In the genomic region with DNA sequence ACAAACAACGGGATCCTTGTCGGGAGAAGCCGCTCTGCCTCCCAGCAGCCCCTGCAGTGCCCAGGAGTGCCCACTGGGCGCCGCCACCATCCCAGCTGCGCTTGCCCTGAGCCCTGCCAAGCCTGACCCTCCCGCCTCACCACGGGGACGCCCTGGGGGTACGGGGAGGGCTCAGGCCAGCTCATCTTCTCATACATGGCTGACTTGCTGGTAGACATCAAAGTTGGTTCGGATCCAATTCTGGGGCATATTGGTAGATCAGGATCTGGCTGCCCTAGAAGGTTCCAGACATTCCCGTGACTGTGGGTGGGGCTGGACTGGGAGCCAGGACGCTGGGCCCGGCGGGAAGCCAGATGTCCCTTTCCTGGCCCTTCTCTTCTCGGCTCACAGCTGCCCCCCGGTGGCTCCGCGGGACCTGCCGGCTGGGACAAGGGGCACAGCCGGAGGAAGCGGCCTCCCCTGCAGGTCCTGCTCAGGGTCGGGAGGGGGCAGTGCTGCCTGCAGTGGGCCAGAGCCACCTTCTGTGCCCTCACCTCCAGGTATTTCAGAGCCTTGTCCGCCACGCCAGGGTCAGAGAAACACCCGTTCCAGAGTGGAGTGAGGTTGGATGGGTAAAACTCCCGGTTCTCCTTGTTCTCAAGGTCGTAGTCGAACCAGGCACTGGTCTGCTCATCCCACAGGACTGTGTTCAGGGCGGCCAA, we compare ENCODE assay signal across 9 cellular contexts. TPM values are rescaled to one million over a fixed set of nuclear protein-coding genes. Genes with fewer than 3 reads are reported as not detected.
DNase-seq lines count a peak whose midpoint lies in the region; ATAC-seq and TF ChIP-seq lines count a peak whose summit lies in the region.
"Had no signal": no experiment of that assay in that cellular context is flagged by ENCODE, and none has a peak within 500 bp of the region (broad histone marks: within the 10 kb centered on the region; RNA-seq: fewer than 3 reads in every experiment).

No MANE protein-coding gene starts in this region.

- H3K4me3 Mint-ChIP-seq in Caco-2 (ENCODE audit: unreplicated experiment) = peak overlapping the region; percentile 74

- H3K27ac ChIP-seq in IMR-90 (ENCODE audit: insufficient read depth, low read length) = peak overlapping the region; percentile 39
- H3K27ac ChIP-seq in esophagus muscularis mucosa (replicated peaks in 1 of 4) = peak overlapping the region; percentile 70 to 82 (median 75)
- H3K27ac ChIP-seq in muscle layer of duodenum (ENCODE audit: low read length) = peak overlapping the region; percentile 83

- no peak for TF ChIP-seq EP300 in esophagus muscularis mucosa (IDR thresholded peaks at IDR 0.05)

- H3K56ac ChIP-seq in IMR-90 (ENCODE audit: extremely low read depth, insufficient read depth, low read length) = peak overlapping the region; percentile 40; the same call in 1 of the 2 replicates

- TF ChIP-seq CTCF in Caco-2 (IDR thresholded peaks at IDR 0.05; ENCODE audit: insufficient read depth in 1 of 2, low read depth in 1 of 2, low read length in 1 of 2, severe bottlenecking in 1 of 2, unreplicated experiment in 1 of 2) (peak; percentile 88 to 100), IMR-90 (conservative IDR thresholded peaks at IDR 0.05; ENCODE audit: low read depth, low read length) (peak; percentile 91), esophagus muscularis mucosa (IDR thresholded peaks at IDR 0.05) (peak; percentile 61 to 82 (median 79))

- peak overlapping the region; percentile 86 for H2BK20ac ChIP-seq in IMR-90 (ENCODE audit: low read depth, low read length)

- H3K4me2 ChIP-seq in IMR-90 (ENCODE audit: low read depth, low read length) = peak overlapping the region; percentile 92

- 0 out of 2 replicates have a peak overlapping the region, but pooled peaks have one; percentile 14 for H2AK5ac ChIP-seq in IMR-90 (ENCODE audit: low read depth, low read length)

- H3K9me3 ChIP-seq in Caco-2 (no peaks in the 10 kb centered on the region), IMR-90 (ENCODE audit: control insufficient read depth, insufficient read depth, low read length) (no peaks in the 10 kb centered on the region), esophagus muscularis mucosa (no peaks in the 10 kb centered on the region), muscle layer of duodenum (ENCODE audit: control insufficient read depth in 1 of 2, low read length in 2 of 2) (no peaks in the 10 kb centered on the region)

- peak overlapping the region; percentile 46 to 91; a peak in 3 of 4 replicates for H4K8ac ChIP-seq in IMR-90 (ENCODE audit: low read depth in 2 of 2, low read length in 2 of 2)

- peak overlapping the region; percentile 74 for H3K23ac ChIP-seq in IMR-90 (ENCODE audit: low read depth, low read length)

- H3K18ac ChIP-seq in IMR-90 (ENCODE audit: low read depth, low read length) = peak overlapping the region; percentile 42

- peak overlapping the region; percentile 90 for H4K91ac ChIP-seq in IMR-90 (ENCODE audit: insufficient read depth, low read depth, low read length)

- H3K36me3 ChIP-seq in Caco-2 (ENCODE audit: control insufficient read depth, insufficient read depth, low read length) (no peaks in the 10 kb centered on the region), IMR-90 (ENCODE audit: control insufficient read depth, insufficient read depth, low read length) (no peaks in the 10 kb centered on the region), esophagus muscularis mucosa (no peaks in the 10 kb centered on the region), muscle layer of duodenum (ENCODE audit: control insufficient read depth in 1 of 2, insufficient read depth in 2 of 2, low read length in 2 of 2) (no peaks in the 10 kb centered on the region)

- no peaks in the 10 kb centered on the region for H3K79me1 ChIP-seq in IMR-90 (ENCODE audit: low read depth in 1 of 2, low read length in 2 of 2)

- intact Hi-C loops in Caco-2 (cut with micrococcal nuclease; ENCODE audit: unreplicated experiment) = loop anchor here (1.0 to 5.0 kb wide), 7 partner anchors 25 to 266 kb away; partner anchors contain the start of gene UPK2
- intact Hi-C loops in IMR-90 (cut with micrococcal nuclease) = loop anchor here (1.0 to 2.0 kb wide), 3 partner anchors 59 to 266 kb away; partner anchors contain the start of gene UPK2
- intact Hi-C loops in esophagus muscularis mucosa (cut with DNase I) = loop anchor here (2.0 to 10.0 kb wide), 3 partner anchors 75 to 267 kb away; partner anchors contain the start of gene UPK2

- H3K4me1 ChIP-seq in Caco-2 = peaks cover 14% of the 10 kb centered on the region
- H3K4me1 ChIP-seq in IMR-90 (ENCODE audit: control insufficient read depth, insufficient read depth, low read length) = peaks cover 14% of the 10 kb centered on the region
- H3K4me1 ChIP-seq in esophagus muscularis mucosa = peaks cover 14 to 23% (median 21%) of the 10 kb centered on the region in 4 donors
- no peaks in the 10 kb centered on the region for H3K4me1 ChIP-seq in muscle layer of duodenum (ENCODE audit: control insufficient read depth in 1 of 2, insufficient read depth in 2 of 2, low read length in 2 of 2)

- peak; percentile 74 for ATAC-seq in GM21526 (IDR thresholded peaks at IDR 0.05; ENCODE audit: low FRiP score, unreplicated experiment)
- ATAC-seq in IMR-90 (ENCODE audit: low read depth) = peak; percentile 98

- in situ Hi-C loops in IMR-90 (cut with MboI; ENCODE audit: low sequenced_read_pairs) = loop anchor here (5.0 kb wide), 1 partner anchor 267 kb away; the partner anchor contains the start of gene UPK2

- 24% methylated on average over 9 of the region's 30 CpGs; no CpG with 5 or more reads in 1 of the 2 experiments for WGBS in IMR-90 (ENCODE audit: extremely low coverage in 2 of 2, insufficient read length in 1 of 2), 2 experiments
- WGBS in esophagus muscularis mucosa = 27% methylated on average over 5 of the region's 30 CpGs

- CTCF ChIA-PET in Caco-2 (lab: Charles Lee) = interaction anchor here (0.6 to 2.2 kb wide), 30 partner anchors 26 to 455 kb away, joined by 3 to 19 read pairs (median 4); partner anchors contain the start of genes BCL9L, DDX6 and UPK2
- CTCF ChIA-PET in IMR-90 (lab: Yijun Ruan, JAX) = interaction anchor here (0.6 to 2.0 kb wide), 25 partner anchors 9 to 287 kb away, joined by 3 to 10 read pairs (median 4); partner anchors contain the start of gene UPK2

- DNase-seq in Caco-2 (peak; percentile 92 to 96), IMR-90 (peak; percentile 73), OCI-M2 (lab: John Stamatoyannopoulos, UW; ENCODE audit: unreplicated experiment) (peak; percentile 3), esophagus muscularis mucosa (ENCODE audit: extremely low spot score) (no peak)
- peak; percentile 93 to 94 for DNase-seq in activated T-cell treated with anti-CD3 and anti-CD28 coated beads, Interleukin-2, amount 50 U/mL, for 48 hours
- DNase-seq in stimulated activated CD8-positive, alpha-beta memory T cell treated with anti-CD3 and anti-CD28 coated beads, Interleukin-4, amount 100 ng/mL, for 48 hours = peak; percentile 88

- H3K9me1 ChIP-seq in IMR-90 (ENCODE audit: insufficient read depth, low read length) = peaks cover 8% of the 10 kb centered on the region; the same call in 1 of the 2 replicates

- no peaks in the 10 kb centered on the region for H3K36me3 Mint-ChIP-seq in Caco-2 (ENCODE audit: insufficient read depth, unreplicated experiment)

- peak overlapping the region; percentile 80 for H3K27ac Mint-ChIP-seq in Caco-2 (ENCODE audit: unreplicated experiment)

- H4K5ac ChIP-seq in IMR-90 (ENCODE audit: low read depth, low read length) = peak overlapping the region; percentile 39; the same call in 1 of the 2 replicates

- H3K9ac ChIP-seq in IMR-90 (ENCODE audit: low read depth, low read length) = peak overlapping the region; percentile 46

- H2AK9ac ChIP-seq in IMR-90 (replicated peaks; ENCODE audit: low read depth, low read length, poor library complexity) = peak overlapping the region; percentile 89

- H3K4me3 ChIP-seq in Caco-2 (ENCODE audit: low read depth, low read length) = peak overlapping the region; percentile 25
- peak overlapping the region; percentile 48 for H3K4me3 ChIP-seq in IMR-90 (ENCODE audit: insufficient read depth, low read depth, low read length)
- H3K4me3 ChIP-seq in esophagus muscularis mucosa = peak overlapping the region; percentile 50 to 59 (median 52)
- peak overlapping the region; percentile 55 to 59 for H3K4me3 ChIP-seq in muscle layer of duodenum (ENCODE audit: low read depth in 1 of 2, low read length in 2 of 2)

- H4K20me1 ChIP-seq in IMR-90 (ENCODE audit: insufficient read depth, low read length) = no peaks in the 10 kb centered on the region

- TF ChIP-seq POLR2A in IMR-90 (IDR thresholded peaks at IDR 0.05; ENCODE audit: low read depth, low read length) = no peak
- no peak for TF ChIP-seq POLR2A in esophagus muscularis mucosa (IDR thresholded peaks at IDR 0.05; ENCODE audit: low read depth)

- H2BK120ac ChIP-seq in IMR-90 (ENCODE audit: low read depth, low read length) = peak overlapping the region; percentile 91

- H3K4ac ChIP-seq in IMR-90 (ENCODE audit: low read depth, low read length) = peak overlapping the region; percentile 93

- TF ChIP-seq RAD21 in IMR-90 (IDR thresholded peaks at IDR 0.05; ENCODE audit: low read length) = peak; percentile 85

- no peaks in the 10 kb centered on the region for H3K9me3 Mint-ChIP-seq in Caco-2 (ENCODE audit: unreplicated experiment)

- H3K27me3 ChIP-seq in Caco-2 (replicated peaks; ENCODE audit: control insufficient read depth, insufficient read depth, low read length) (no peaks in the 10 kb centered on the region), IMR-90 (ENCODE audit: control insufficient read depth, insufficient read depth, low read length) (peaks cover 5% of the 10 kb centered on the region), esophagus muscularis mucosa (no peaks in the 10 kb centered on the region), muscle layer of duodenum (ENCODE audit: low read depth, low read length) (no peaks in the 10 kb centered on the region)

- peak overlapping the region; percentile 48; the same call in 1 of the 3 replicates for H2BK15ac ChIP-seq in IMR-90 (ENCODE audit: low read depth, low read length)

- POLR2A ChIA-PET in Caco-2 (lab: Charles Lee) = interaction anchor here (0.5 to 1.3 kb wide), 2 partner anchors 101 to 210 kb away, joined by 3 to 5 read pairs; partner anchors contain the start of gene DDX6
- POLR2A ChIA-PET in IMR-90 (lab: Charles Lee; ENCODE audit: unreplicated experiment) = no interaction called here

- H3K4me1 Mint-ChIP-seq in Caco-2 (ENCODE audit: low read depth, unreplicated experiment) = peaks cover 23% of the 10 kb centered on the region

- H2AFZ ChIP-seq in IMR-90 (replicated peaks; ENCODE audit: low read length, poor library complexity) = peak overlapping the region; percentile 99

- dilution Hi-C loops in IMR-90 (cut with HindIII; ENCODE audit: low sequenced_read_pairs, unreplicated experiment) = no loop called here

- BruUV-seq in Caco-2 (replicated peaks; lab: Mats Ljungman, UMichigan) (no TSS peak), IMR-90 (replicated peaks; lab: Mats Ljungman, UMichigan) (no TSS peak)

- H3K27me3 Mint-ChIP-seq in Caco-2 (ENCODE audit: insufficient read depth, unreplicated experiment) = no peaks in the 10 kb centered on the region

- peak overlapping the region; percentile 67 for H2BK5ac ChIP-seq in IMR-90 (ENCODE audit: low read depth, low read length, poor library complexity, severe bottlenecking)

- H3K14ac ChIP-seq in IMR-90 (replicated peaks; ENCODE audit: low read depth, low read length) = peak overlapping the region; percentile 78

RNA-seq across cellular contexts. Expression of gene TREH, which starts 10.6 kb away (rescaled TPM):
- total RNA-seq in Caco-2 (2022) (not detected in 2 replicates), IMR-90 (2012; rRNA removed) (not detected in 2 replicates), esophagus muscularis mucosa (not detected)
- not detected in 2 replicates for polyA plus RNA-seq in IMR-90 (2012; rRNA removed)
- polyA plus RNA-seq in IMR-90 (2012; cell fraction: cytosol; rRNA removed) = not detected in 2 replicates
- not detected in 2 replicates for polyA plus RNA-seq in IMR-90 (2012; cell fraction: nucleus; rRNA removed; ENCODE audit: low replicate concordance)
- total RNA-seq: subcutaneous adipose tissue had no signal
